ENCODE assay signal across 1 cellular context in genomic region chr20:45347936-45348809, GRCh38.
TF ChIP-seq lines count a peak whose summit lies in the region.

Gene SDC4 (minus strand): TSS chr20:45348424. CDS start chr20:45348384, 40 bp downstream.

TF ChIP-seq in HepG2, 621 proteins besides CTCF, POLR2A, EP300 and RAD21 (continued from another document and continues in another):
- TF ChIP-seq ZNF318 (CRISPR knock-in tag; IDR thresholded peaks at IDR 0.05) (no peak), SALL1 (CRISPR knock-in tag; IDR thresholded peaks at IDR 0.05) (peak; percentile 85), ZBTB37 (CRISPR knock-in tag; IDR thresholded peaks at IDR 0.05) (no peak), ZNF124 (CRISPR knock-in tag; IDR thresholded peaks at IDR 0.05) (peak; percentile 65; the same call in 1 of the 2 replicates), ZNF615 (CRISPR knock-in tag; IDR thresholded peaks at IDR 0.05; ENCODE audit: borderline replicate concordance) (no peak), MAF1 (CRISPR knock-in tag; IDR thresholded peaks at IDR 0.05; ENCODE audit: borderline replicate concordance) (peak; percentile 36; the same call in 1 of the 2 replicates), AHR (CRISPR knock-in tag; IDR thresholded peaks at IDR 0.05) (peak; percentile 88), ONECUT2 (CRISPR knock-in tag; IDR thresholded peaks at IDR 0.05) (no peak), FOXO1 (CRISPR knock-in tag; IDR thresholded peaks at IDR 0.05) (peak; percentile 72; the same call in 1 of the 2 replicates), THAP11 (CRISPR knock-in tag; IDR thresholded peaks at IDR 0.05) (peak; percentile 45; the same call in 1 of the 2 replicates), POGZ (CRISPR knock-in tag; IDR thresholded peaks at IDR 0.05) (peak; percentile 70; the same call in 1 of the 2 replicates), ZNF552 (CRISPR knock-in tag; IDR thresholded peaks at IDR 0.05; ENCODE audit: borderline replicate concordance) (0 out of 2 replicates have a peak, but pooled peaks have one; percentile 53), GZF1 (CRISPR knock-in tag; IDR thresholded peaks at IDR 0.05) (peak; percentile 66), ZNF891 (CRISPR knock-in tag; IDR thresholded peaks at IDR 0.05) (no peak; the same call in 1 of the 2 replicates), ZNF83 (CRISPR knock-in tag; IDR thresholded peaks at IDR 0.05; ENCODE audit: borderline replicate concordance) (no peak), ZNF75D (CRISPR knock-in tag; IDR thresholded peaks at IDR 0.05; ENCODE audit: borderline replicate concordance) (no peak), CREM (IDR thresholded peaks at IDR 0.05) (no peak), CREM (CRISPR knock-in tag; IDR thresholded peaks at IDR 0.05) (no peak), ZNF784 (CRISPR knock-in tag; IDR thresholded peaks at IDR 0.05; ENCODE audit: borderline replicate concordance) (0 out of 2 replicates have a peak, but pooled peaks have one; percentile 39), GLMP (CRISPR knock-in tag; IDR thresholded peaks at IDR 0.05; ENCODE audit: borderline replicate concordance) (0 out of 2 replicates have a peak, but pooled peaks have one; percentile 60), ZNF747 (CRISPR knock-in tag; IDR thresholded peaks at IDR 0.05; ENCODE audit: borderline replicate concordance) (peak; percentile 69), ZNF263 (CRISPR knock-in tag; IDR thresholded peaks at IDR 0.05) (no peak), ZNF160 (CRISPR knock-in tag; IDR thresholded peaks at IDR 0.05) (0 out of 2 replicates have a peak, but pooled peaks have one; percentile 37), ZBTB1 (CRISPR knock-in tag; IDR thresholded peaks at IDR 0.05; ENCODE audit: borderline replicate concordance) (no peak), CENPX (CRISPR knock-in tag; IDR thresholded peaks at IDR 0.05) (no peak), LBX2 (CRISPR knock-in tag; IDR thresholded peaks at IDR 0.05; ENCODE audit: borderline replicate concordance) (0 out of 2 replicates have a peak, but pooled peaks have one; percentile 55), TAF15 (IDR thresholded peaks at IDR 0.05; ENCODE audit: low read depth, low read length, poor library complexity, severe bottlenecking) (peak; percentile 47), MZF1 (CRISPR knock-in tag; IDR thresholded peaks at IDR 0.05; ENCODE audit: borderline replicate concordance) (0 out of 2 replicates have a peak, but pooled peaks have one; percentile 37), ZNF326 (CRISPR knock-in tag; IDR thresholded peaks at IDR 0.05; ENCODE audit: borderline replicate concordance) (no peak), KDM5A (IDR thresholded peaks at IDR 0.05; ENCODE audit: borderline replicate concordance, low read length) (0 out of 2 replicates have a peak, but pooled peaks have one; percentile 26), PRMT3 (CRISPR knock-in tag; IDR thresholded peaks at IDR 0.05; ENCODE audit: borderline replicate concordance, low read depth) (peak; percentile 91), ZNF224 (CRISPR knock-in tag; IDR thresholded peaks at IDR 0.05) (peak; percentile 62; the same call in 1 of the 2 replicates), TRIM22 (IDR thresholded peaks at IDR 0.05) (no peak), BRCA1 (CRISPR knock-in tag; IDR thresholded peaks at IDR 0.05) (peak; percentile 86; the same call in 1 of the 2 replicates), ZNF3 (CRISPR knock-in tag; IDR thresholded peaks at IDR 0.05) (no peak), ZBTB4 (CRISPR knock-in tag; IDR thresholded peaks at IDR 0.05; ENCODE audit: borderline replicate concordance) (peak; percentile 81; the same call in 1 of the 2 replicates), MLLT10 (CRISPR knock-in tag; IDR thresholded peaks at IDR 0.05) (no peak), SOX13 (IDR thresholded peaks at IDR 0.05) (peak; percentile 61), SOX13 (CRISPR knock-in tag; conservative IDR thresholded peaks at IDR 0.05 in 1 of 2, IDR thresholded peaks at IDR 0.05 in 1 of 2) (peak in 1 of 2 experiments; percentile 56; a peak in 2 of 4 replicates), UBTF (CRISPR knock-in tag; IDR thresholded peaks at IDR 0.05) (peak; percentile 88), DNMT1 (CRISPR knock-in tag; IDR thresholded peaks at IDR 0.05) (peak; percentile 90), ZNF580 (CRISPR knock-in tag; IDR thresholded peaks at IDR 0.05; ENCODE audit: borderline replicate concordance, low read depth) (peak; percentile 89), SMC3 (IDR thresholded peaks at IDR 0.05; ENCODE audit: low read length) (no peak), RARG (CRISPR knock-in tag; IDR thresholded peaks at IDR 0.05; ENCODE audit: low read depth) (0 out of 2 replicates have a peak, but pooled peaks have one; percentile 78), FOXJ3 (CRISPR knock-in tag; IDR thresholded peaks at IDR 0.05; ENCODE audit: borderline replicate concordance) (no peak)
